In the genomic region with DNA sequence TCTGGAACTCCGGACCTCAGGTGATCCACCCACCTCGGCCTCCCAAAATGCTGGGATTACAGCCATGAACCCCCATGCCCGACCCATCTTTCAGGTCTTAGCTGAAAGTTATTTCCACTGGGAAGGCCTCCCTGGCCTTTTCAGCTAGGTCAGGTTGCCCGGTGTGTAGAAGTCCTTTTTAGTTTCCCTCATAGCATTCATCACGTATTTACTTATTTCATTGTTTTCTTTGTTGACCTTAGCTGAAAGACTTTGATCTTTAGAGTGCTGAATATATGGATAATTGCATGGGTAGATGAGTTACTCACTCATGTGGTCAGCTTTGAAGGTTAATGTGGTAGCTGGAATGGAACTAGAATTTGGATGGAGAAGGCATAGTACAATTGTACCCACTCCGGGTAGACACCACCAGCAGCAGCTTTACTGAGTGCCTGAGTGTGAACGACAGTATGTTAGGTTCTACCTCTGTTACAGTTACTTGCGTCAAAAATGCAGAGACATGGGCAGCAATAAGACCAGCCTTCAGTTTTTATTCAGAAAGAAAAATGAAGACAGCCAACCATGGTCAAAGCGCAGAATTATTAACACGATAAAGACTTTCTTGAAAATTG, we compare ENCODE assay signal across 1 cellular context.
TF ChIP-seq lines count a peak whose summit lies in the region.

No MANE protein-coding gene starts in this region.

TF ChIP-seq in HepG2, 621 proteins besides CTCF, POLR2A, EP300 and RAD21 (continued from another document and continues in another):
- TF ChIP-seq, protein P1, sequence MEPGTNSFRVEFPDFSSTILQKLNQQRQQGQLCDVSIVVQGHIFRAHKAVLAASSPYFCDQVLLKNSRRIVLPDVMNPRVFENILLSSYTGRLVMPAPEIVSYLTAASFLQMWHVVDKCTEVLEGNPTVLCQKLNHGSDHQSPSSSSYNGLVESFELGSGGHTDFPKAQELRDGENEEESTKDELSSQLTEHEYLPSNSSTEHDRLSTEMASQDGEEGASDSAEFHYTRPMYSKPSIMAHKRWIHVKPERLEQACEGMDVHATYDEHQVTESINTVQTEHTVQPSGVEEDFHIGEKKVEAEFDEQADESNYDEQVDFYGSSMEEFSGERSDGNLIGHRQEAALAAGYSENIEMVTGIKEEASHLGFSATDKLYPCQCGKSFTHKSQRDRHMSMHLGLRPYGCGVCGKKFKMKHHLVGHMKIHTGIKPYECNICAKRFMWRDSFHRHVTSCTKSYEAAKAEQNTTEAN (CRISPR knock-in tag; conservative IDR thresholded peaks at IDR 0.05): peak; percentile 94
- TF ChIP-seq SIX4 (CRISPR knock-in tag; IDR thresholded peaks at IDR 0.05): peak; percentile 92
- TF ChIP-seq SOX5 (CRISPR knock-in tag; IDR thresholded peaks at IDR 0.05; ENCODE audit: borderline replicate concordance): peak; percentile 100
- TF ChIP-seq ZKSCAN8 (CRISPR knock-in tag; IDR thresholded peaks at IDR 0.05; ENCODE audit: borderline replicate concordance): peak; percentile 98
- TF ChIP-seq ZNF441 (CRISPR knock-in tag; IDR thresholded peaks at IDR 0.05; ENCODE audit: borderline replicate concordance): 0 out of 2 replicates have a peak, but pooled peaks have one; percentile 14
- TF ChIP-seq, protein P2, sequence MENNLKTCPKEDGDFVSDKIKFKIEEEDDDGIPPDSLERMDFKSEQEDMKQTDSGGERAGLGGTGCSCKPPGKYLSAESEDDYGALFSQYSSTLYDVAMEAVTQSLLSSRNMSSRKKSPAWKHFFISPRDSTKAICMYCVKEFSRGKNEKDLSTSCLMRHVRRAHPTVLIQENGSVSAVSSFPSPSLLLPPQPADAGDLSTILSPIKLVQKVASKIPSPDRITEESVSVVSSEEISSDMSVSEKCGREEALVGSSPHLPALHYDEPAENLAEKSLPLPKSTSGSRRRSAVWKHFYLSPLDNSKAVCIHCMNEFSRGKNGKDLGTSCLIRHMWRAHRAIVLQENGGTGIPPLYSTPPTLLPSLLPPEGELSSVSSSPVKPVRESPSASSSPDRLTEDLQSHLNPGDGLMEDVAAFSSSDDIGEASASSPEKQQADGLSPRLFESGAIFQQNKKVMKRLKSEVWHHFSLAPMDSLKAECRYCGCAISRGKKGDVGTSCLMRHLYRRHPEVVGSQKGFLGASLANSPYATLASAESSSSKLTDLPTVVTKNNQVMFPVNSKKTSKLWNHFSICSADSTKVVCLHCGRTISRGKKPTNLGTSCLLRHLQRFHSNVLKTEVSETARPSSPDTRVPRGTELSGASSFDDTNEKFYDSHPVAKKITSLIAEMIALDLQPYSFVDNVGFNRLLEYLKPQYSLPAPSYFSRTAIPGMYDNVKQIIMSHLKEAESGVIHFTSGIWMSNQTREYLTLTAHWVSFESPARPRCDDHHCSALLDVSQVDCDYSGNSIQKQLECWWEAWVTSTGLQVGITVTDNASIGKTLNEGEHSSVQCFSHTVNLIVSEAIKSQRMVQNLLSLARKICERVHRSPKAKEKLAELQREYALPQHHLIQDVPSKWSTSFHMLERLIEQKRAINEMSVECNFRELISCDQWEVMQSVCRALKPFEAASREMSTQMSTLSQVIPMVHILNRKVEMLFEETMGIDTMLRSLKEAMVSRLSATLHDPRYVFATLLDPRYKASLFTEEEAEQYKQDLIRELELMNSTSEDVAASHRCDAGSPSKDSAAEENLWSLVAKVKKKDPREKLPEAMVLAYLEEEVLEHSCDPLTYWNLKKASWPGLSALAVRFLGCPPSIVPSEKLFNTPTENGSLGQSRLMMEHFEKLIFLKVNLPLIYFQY (CRISPR knock-in tag; IDR thresholded peaks at IDR 0.05; ENCODE audit: borderline replicate concordance): peak; percentile 77; the same call in 1 of the 2 replicates
- peak; percentile 97 for TF ChIP-seq TBX2 (CRISPR knock-in tag; IDR thresholded peaks at IDR 0.05; ENCODE audit: borderline replicate concordance)
- TF ChIP-seq, protein P3, sequence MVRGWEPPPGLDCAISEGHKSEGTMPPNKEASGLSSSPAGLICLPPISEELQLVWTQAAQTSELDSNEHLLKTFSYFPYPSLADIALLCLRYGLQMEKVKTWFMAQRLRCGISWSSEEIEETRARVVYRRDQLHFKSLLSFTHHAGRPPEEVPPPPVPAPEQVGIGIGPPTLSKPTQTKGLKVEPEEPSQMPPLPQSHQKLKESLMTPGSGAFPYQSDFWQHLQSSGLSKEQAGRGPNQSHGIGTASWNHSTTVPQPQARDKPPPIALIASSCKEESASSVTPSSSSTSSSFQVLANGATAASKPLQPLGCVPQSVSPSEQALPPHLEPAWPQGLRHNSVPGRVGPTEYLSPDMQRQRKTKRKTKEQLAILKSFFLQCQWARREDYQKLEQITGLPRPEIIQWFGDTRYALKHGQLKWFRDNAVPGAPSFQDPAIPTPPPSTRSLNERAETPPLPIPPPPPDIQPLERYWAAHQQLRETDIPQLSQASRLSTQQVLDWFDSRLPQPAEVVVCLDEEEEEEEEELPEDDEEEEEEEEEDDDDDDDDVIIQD (CRISPR knock-in tag; IDR thresholded peaks at IDR 0.05; ENCODE audit: low read depth): peak; percentile 98
- TF ChIP-seq GABPB1 (CRISPR knock-in tag; IDR thresholded peaks at IDR 0.05): peak; percentile 17; the same call in 1 of the 2 replicates
- TF ChIP-seq, protein P4, sequence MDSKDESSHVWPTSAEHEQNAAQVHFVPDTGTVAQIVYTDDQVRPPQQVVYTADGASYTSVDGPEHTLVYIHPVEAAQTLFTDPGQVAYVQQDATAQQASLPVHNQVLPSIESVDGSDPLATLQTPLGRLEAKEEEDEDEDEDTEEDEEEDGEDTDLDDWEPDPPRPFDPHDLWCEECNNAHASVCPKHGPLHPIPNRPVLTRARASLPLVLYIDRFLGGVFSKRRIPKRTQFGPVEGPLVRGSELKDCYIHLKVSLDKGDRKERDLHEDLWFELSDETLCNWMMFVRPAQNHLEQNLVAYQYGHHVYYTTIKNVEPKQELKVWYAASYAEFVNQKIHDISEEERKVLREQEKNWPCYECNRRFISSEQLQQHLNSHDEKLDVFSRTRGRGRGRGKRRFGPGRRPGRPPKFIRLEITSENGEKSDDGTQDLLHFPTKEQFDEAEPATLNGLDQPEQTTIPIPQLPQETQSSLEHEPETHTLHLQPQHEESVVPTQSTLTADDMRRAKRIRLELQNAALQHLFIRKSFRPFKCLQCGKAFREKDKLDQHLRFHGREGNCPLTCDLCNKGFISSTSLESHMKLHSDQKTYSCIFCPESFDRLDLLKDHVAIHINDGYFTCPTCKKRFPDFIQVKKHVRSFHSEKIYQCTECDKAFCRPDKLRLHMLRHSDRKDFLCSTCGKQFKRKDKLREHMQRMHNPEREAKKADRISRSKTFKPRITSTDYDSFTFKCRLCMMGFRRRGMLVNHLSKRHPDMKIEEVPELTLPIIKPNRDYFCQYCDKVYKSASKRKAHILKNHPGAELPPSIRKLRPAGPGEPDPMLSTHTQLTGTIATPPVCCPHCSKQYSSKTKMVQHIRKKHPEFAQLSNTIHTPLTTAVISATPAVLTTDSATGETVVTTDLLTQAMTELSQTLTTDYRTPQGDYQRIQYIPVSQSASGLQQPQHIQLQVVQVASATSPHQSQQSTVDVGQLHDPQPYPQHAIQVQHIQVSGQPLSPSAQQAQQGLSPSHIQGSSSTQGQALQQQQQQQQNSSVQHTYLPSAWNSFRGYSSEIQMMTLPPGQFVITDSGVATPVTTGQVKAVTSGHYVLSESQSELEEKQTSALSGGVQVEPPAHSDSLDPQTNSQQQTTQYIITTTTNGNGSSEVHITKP (CRISPR knock-in tag; IDR thresholded peaks at IDR 0.05; ENCODE audit: low read depth): peak; percentile 84
- TF ChIP-seq, protein P5, sequence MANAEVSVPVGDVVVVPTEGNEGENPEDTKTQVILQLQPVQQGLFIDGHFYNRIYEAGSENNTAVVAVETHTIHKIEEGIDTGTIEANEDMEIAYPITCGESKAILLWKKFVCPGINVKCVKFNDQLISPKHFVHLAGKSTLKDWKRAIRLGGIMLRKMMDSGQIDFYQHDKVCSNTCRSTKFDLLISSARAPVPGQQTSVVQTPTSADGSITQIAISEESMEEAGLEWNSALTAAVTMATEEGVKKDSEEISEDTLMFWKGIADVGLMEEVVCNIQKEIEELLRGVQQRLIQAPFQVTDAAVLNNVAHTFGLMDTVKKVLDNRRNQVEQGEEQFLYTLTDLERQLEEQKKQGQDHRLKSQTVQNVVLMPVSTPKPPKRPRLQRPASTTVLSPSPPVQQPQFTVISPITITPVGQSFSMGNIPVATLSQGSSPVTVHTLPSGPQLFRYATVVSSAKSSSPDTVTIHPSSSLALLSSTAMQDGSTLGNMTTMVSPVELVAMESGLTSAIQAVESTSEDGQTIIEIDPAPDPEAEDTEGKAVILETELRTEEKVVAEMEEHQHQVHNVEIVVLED (CRISPR knock-in tag; IDR thresholded peaks at IDR 0.05; ENCODE audit: borderline replicate concordance): peak; percentile 48; the same call in 1 of the 2 replicates
- TF ChIP-seq NAIF1 (CRISPR knock-in tag; IDR thresholded peaks at IDR 0.05; ENCODE audit: borderline replicate concordance): no peak
- TF ChIP-seq TAF1 (CRISPR knock-in tag; IDR thresholded peaks at IDR 0.05): peak; percentile 56
- peak; percentile 99 for TF ChIP-seq ZNF644 (CRISPR knock-in tag; IDR thresholded peaks at IDR 0.05; ENCODE audit: low read depth)
- TF ChIP-seq ZNF780A (CRISPR knock-in tag; IDR thresholded peaks at IDR 0.05): no peak
- peak; percentile 57; the same call in 1 of the 2 replicates for TF ChIP-seq ZMAT3 (CRISPR knock-in tag; conservative IDR thresholded peaks at IDR 0.05)
- TF ChIP-seq ATF1 (CRISPR knock-in tag; IDR thresholded peaks at IDR 0.05): peak; percentile 81
- peak; percentile 96 for TF ChIP-seq SAP130 (CRISPR knock-in tag; IDR thresholded peaks at IDR 0.05; ENCODE audit: low read depth)
- TF ChIP-seq RNF2 (conservative IDR thresholded peaks at IDR 0.05; ENCODE audit: low read depth): no peak
- TF ChIP-seq ZNF589 (CRISPR knock-in tag; conservative IDR thresholded peaks at IDR 0.05): peak; percentile 42; the same call in 1 of the 2 replicates
- peak; percentile 91; the same call in 1 of the 2 replicates for TF ChIP-seq NR2F2 (IDR thresholded peaks at IDR 0.05; ENCODE audit: borderline replicate concordance, low read depth)
- TF ChIP-seq ZSCAN22 (CRISPR knock-in tag; IDR thresholded peaks at IDR 0.05): 0 out of 2 replicates have a peak, but pooled peaks have one; percentile 50
- TF ChIP-seq, protein P6, sequence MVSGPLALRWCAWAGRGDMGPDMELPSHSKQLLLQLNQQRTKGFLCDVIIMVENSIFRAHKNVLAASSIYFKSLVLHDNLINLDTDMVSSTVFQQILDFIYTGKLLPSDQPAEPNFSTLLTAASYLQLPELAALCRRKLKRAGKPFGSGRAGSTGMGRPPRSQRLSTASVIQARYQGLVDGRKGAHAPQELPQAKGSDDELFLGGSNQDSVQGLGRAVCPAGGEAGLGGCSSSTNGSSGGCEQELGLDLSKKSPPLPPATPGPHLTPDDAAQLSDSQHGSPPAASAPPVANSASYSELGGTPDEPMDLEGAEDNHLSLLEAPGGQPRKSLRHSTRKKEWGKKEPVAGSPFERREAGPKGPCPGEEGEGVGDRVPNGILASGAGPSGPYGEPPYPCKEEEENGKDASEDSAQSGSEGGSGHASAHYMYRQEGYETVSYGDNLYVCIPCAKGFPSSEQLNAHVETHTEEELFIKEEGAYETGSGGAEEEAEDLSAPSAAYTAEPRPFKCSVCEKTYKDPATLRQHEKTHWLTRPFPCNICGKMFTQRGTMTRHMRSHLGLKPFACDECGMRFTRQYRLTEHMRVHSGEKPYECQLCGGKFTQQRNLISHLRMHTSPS (CRISPR knock-in tag; IDR thresholded peaks at IDR 0.05; ENCODE audit: low read depth): peak; percentile 84
- TF ChIP-seq, protein P7, sequence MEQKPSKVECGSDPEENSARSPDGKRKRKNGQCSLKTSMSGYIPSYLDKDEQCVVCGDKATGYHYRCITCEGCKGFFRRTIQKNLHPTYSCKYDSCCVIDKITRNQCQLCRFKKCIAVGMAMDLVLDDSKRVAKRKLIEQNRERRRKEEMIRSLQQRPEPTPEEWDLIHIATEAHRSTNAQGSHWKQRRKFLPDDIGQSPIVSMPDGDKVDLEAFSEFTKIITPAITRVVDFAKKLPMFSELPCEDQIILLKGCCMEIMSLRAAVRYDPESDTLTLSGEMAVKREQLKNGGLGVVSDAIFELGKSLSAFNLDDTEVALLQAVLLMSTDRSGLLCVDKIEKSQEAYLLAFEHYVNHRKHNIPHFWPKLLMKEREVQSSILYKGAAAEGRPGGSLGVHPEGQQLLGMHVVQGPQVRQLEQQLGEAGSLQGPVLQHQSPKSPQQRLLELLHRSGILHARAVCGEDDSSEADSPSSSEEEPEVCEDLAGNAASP (CRISPR knock-in tag; IDR thresholded peaks at IDR 0.05; ENCODE audit: borderline replicate concordance): peak; percentile 88; the same call in 1 of the 2 replicates
- TF ChIP-seq ZNF205 (CRISPR knock-in tag; IDR thresholded peaks at IDR 0.05): peak; percentile 95
- peak; percentile 92; the same call in 1 of the 2 replicates for TF ChIP-seq IRF2 (CRISPR knock-in tag; IDR thresholded peaks at IDR 0.05)
- no peak for TF ChIP-seq ZNF83 (CRISPR knock-in tag; IDR thresholded peaks at IDR 0.05; ENCODE audit: borderline replicate concordance)
- TF ChIP-seq, protein P8, sequence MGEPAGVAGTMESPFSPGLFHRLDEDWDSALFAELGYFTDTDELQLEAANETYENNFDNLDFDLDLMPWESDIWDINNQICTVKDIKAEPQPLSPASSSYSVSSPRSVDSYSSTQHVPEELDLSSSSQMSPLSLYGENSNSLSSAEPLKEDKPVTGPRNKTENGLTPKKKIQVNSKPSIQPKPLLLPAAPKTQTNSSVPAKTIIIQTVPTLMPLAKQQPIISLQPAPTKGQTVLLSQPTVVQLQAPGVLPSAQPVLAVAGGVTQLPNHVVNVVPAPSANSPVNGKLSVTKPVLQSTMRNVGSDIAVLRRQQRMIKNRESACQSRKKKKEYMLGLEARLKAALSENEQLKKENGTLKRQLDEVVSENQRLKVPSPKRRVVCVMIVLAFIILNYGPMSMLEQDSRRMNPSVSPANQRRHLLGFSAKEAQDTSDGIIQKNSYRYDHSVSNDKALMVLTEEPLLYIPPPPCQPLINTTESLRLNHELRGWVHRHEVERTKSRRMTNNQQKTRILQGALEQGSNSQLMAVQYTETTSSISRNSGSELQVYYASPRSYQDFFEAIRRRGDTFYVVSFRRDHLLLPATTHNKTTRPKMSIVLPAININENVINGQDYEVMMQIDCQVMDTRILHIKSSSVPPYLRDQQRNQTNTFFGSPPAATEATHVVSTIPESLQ (CRISPR knock-in tag; conservative IDR thresholded peaks at IDR 0.05): peak; percentile 78; the same call in 1 of the 2 replicates
- peak; percentile 29; the same call in 1 of the 2 replicates for TF ChIP-seq NFYB (CRISPR knock-in tag; IDR thresholded peaks at IDR 0.05)
- peak; percentile 63; the same call in 1 of the 2 replicates for TF ChIP-seq ZNF556 (CRISPR knock-in tag; IDR thresholded peaks at IDR 0.05; ENCODE audit: borderline replicate concordance)
- TF ChIP-seq ZNF260 (CRISPR knock-in tag; IDR thresholded peaks at IDR 0.05; ENCODE audit: borderline replicate concordance, low read depth): no peak
- no peak for TF ChIP-seq ZNF101 (CRISPR knock-in tag; IDR thresholded peaks at IDR 0.05; ENCODE audit: borderline replicate concordance, low read depth)
- TF ChIP-seq RFXANK (CRISPR knock-in tag; IDR thresholded peaks at IDR 0.05): peak; percentile 94; the same call in 1 of the 2 replicates
- peak; percentile 77 for TF ChIP-seq GATAD1 (CRISPR knock-in tag; IDR thresholded peaks at IDR 0.05)
- TF ChIP-seq, protein P9, sequence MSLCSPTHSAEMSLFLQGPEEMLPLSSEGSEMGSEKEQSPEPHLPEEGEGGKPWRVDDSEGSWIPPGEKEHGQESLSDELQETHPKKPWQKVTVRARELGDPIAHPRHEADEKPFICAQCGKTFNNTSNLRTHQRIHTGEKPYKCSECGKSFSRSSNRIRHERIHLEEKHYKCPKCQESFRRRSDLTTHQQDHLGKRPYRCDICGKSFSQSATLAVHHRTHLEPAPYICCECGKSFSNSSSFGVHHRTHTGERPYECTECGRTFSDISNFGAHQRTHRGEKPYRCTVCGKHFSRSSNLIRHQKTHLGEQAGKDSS (CRISPR knock-in tag; IDR thresholded peaks at IDR 0.05; ENCODE audit: borderline replicate concordance, low read depth): 0 out of 2 replicates have a peak, but pooled peaks have one; percentile 45
- TF ChIP-seq RFX5 (IDR thresholded peaks at IDR 0.05; ENCODE audit: low read depth, low read length): no peak
- peak; percentile 85; the same call in 1 of the 2 replicates for TF ChIP-seq ZNF543 (CRISPR knock-in tag; IDR thresholded peaks at IDR 0.05)
- TF ChIP-seq REPIN1 (CRISPR knock-in tag; IDR thresholded peaks at IDR 0.05; ENCODE audit: borderline replicate concordance, low read depth): peak; percentile 44; the same call in 1 of the 2 replicates
